ENCODE assay signal across 11 cellular contexts in the genomic region with DNA sequence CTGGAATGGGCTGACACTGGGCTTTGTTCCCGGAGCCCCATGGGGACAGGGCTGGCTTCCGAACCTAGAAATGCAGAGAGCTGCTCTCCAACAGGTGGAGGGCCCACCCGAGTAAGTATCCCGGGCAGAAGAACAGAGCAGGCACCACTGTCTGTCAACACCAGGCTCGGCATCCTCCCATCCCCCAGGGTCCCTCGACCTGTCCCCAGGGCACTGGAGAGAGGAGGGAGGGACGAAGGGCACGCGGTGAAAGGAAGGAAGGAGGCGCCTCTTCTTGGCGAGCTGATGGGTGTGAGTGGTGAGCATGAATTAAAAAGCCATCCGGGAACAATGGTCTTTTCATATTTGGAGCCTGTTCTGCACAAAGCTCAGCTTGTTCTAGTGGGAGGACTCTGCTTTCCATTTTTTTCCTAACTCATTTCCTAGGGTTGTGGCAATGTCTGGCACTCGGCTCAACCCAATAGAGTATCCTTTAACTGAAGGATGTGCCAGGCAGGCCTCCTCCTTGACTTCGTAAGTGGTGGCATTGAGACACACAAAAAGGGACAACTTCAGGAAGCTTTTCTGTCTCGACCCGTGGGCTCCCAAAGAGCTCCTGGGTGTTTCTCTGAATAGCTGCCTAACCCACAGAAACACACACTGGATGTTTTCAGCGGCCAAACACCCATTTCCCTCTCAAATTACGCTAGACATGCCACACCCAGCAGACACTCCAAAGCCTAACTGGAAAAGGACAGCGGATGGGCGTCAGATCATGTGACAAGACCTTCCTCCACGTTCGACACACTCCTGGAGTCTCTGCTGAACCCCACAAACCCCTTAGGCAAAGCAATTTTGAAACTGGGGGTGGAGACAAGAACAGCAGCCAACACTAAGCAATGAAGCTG. TPM values are rescaled to one million over a fixed set of nuclear protein-coding genes. Genes with fewer than 3 reads are reported as not detected.
DNase-seq lines count a peak whose midpoint lies in the region; ATAC-seq, FAIRE-seq and TF ChIP-seq lines count a peak whose summit lies in the region.
"Had no signal": no experiment of that assay in that cellular context is flagged by ENCODE, and none has a peak within 500 bp of the region (broad histone marks: within the 10 kb centered on the region; RNA-seq: fewer than 3 reads in every experiment).

No MANE protein-coding gene starts in this region.

- H2AFZ ChIP-seq in keratinocyte (ENCODE audit: control insufficient read depth, low read length) = no peak overlapping the region

- no peaks in the 10 kb centered on the region for H3K9me3 ChIP-seq in breast epithelium
- peaks cover 2% of the 10 kb centered on the region for H3K9me3 ChIP-seq in keratinocyte (ENCODE audit: control insufficient read depth, low read depth, low read length)
- H3K9me3 ChIP-seq in stomach = peaks cover 0 to 5% (median 0%) of the 10 kb centered on the region in 4 donors

- peak overlapping the region; percentile 66 for H3K4me2 ChIP-seq in keratinocyte (ENCODE audit: control insufficient read depth, extremely low read depth, insufficient read depth, low read depth, low read length)

- ATAC-seq in GM18868 (IDR thresholded peaks at IDR 0.05; ENCODE audit: unreplicated experiment) (no peak), GM21381 (IDR thresholded peaks at IDR 0.05; ENCODE audit: unreplicated experiment) (no peak)
- ATAC-seq in activated CD4-positive, CD25-positive, alpha-beta regulatory T cell treated with anti-CD3 and anti-CD28 coated beads, Interleukin-2, amount 50 U/mL, for 24 hours = no peak

- H3K4me1 ChIP-seq in breast epithelium (peaks cover 6 to 15% of the 10 kb centered on the region in 2 donors), keratinocyte (ENCODE audit: control insufficient read depth, extremely low read depth, insufficient read depth, low read length) (peaks cover 28% of the 10 kb centered on the region), stomach (peaks cover 32 to 56% (median 47%) of the 10 kb centered on the region in 4 donors)

- FAIRE-seq in keratinocyte (lab: Jason Lieb, UNC) = peak; percentile 36

- WGBS in stomach, 5 donors = 33 to 48% (median 38%) methylated on average over 22 of the region's 22 CpGs

- intact Hi-C loops in breast epithelium (cut with DNase I; ENCODE audit: low total_unique reads) = no loop called here
- intact Hi-C loops in stomach (cut with DNase I; ENCODE audit: low total_unique reads) = no loop called here

- peak in 1 of 2 donors; percentile 82 for DNase-seq in breast epithelium (ENCODE audit: low spot score in 2 of 2)
- DNase-seq in keratinocyte (ENCODE audit: low read depth, low spot score) = no peak
- DNase-seq in stomach = no peak
- DNase-seq in GM19238 (ENCODE audit: insufficient read length, low spot score) = no peak
- DNase-seq: activated CD4-positive, CD25-positive, alpha-beta regulatory T cell; effector memory CD4-positive, alpha-beta T cell had no signal

- TF ChIP-seq CTCF in breast epithelium (IDR thresholded peaks at IDR 0.05) (no peak), keratinocyte (optimal IDR thresholded peaks at IDR 0.05 in 1 of 3, IDR thresholded peaks at IDR 0.05 in 1 of 3, conservative IDR thresholded peaks at IDR 0.05 in 1 of 3; ENCODE audit: extremely low read depth in 1 of 3, insufficient read depth in 2 of 3, low read length in 3 of 3) (no peak), stomach (IDR thresholded peaks at IDR 0.05) (no peak)

- no peaks in the 10 kb centered on the region for H3K9me1 ChIP-seq in keratinocyte (ENCODE audit: control insufficient read depth, extremely low read depth, insufficient read depth, low read length)

- H3K36me3 ChIP-seq in breast epithelium = no peaks in the 10 kb centered on the region
- no peaks in the 10 kb centered on the region for H3K36me3 ChIP-seq in keratinocyte (ENCODE audit: control insufficient read depth in 2 of 2, extremely low read depth in 1 of 2, insufficient read depth in 2 of 2, low read length in 2 of 2)
- H3K36me3 ChIP-seq in stomach = no peaks in the 10 kb centered on the region

- TF ChIP-seq RAD21 in Ishikawa (IDR thresholded peaks at IDR 0.05; ENCODE audit: low read depth) = no peak

- H3K4me3 ChIP-seq in breast epithelium (peak overlapping the region; percentile 9 to 51 (median 29)), keratinocyte (ENCODE audit: control insufficient read depth in 2 of 3, extremely low read depth in 1 of 3, insufficient read depth in 2 of 3, low read depth in 1 of 3, low read length in 3 of 3) (peak overlapping the region in 2 of 3 experiments; percentile 11 to 14), stomach (no peak overlapping the region)
- H3K4me3 ChIP-seq: skin epidermis had no signal

- H3K27me3 ChIP-seq in breast epithelium (no peaks in the 10 kb centered on the region), keratinocyte (ENCODE audit: control insufficient read depth, extremely low read depth, insufficient read depth, low read length) (no peaks in the 10 kb centered on the region), stomach (no peaks in the 10 kb centered on the region)

- H3K9ac ChIP-seq in keratinocyte (ENCODE audit: control insufficient read depth, extremely low read depth, insufficient read depth, low read length) = no peak overlapping the region

- dilution Hi-C loops in keratinocyte (cut with MboI; ENCODE audit: extremely low pct_ligation_motif_present, low sequenced_read_pairs) = no loop called here

- H4K20me1 ChIP-seq in keratinocyte (ENCODE audit: control insufficient read depth, extremely low read depth, insufficient read depth, low read length) = no peaks in the 10 kb centered on the region

- H3K79me2 ChIP-seq in keratinocyte (ENCODE audit: control insufficient read depth, insufficient read depth, low read length) = no peaks in the 10 kb centered on the region

- TF ChIP-seq POLR2A in breast epithelium (IDR thresholded peaks at IDR 0.05) = no peak
- no peak for TF ChIP-seq POLR2A in stomach (IDR thresholded peaks at IDR 0.05)

- TF ChIP-seq EP300 in Ishikawa (IDR thresholded peaks at IDR 0.05; ENCODE audit: borderline replicate concordance) = no peak
- no peak for TF ChIP-seq EP300 in stomach (IDR thresholded peaks at IDR 0.05)

- peak overlapping the region; percentile 73 to 77 for H3K27ac ChIP-seq in breast epithelium
- no peak overlapping the region for H3K27ac ChIP-seq in keratinocyte (ENCODE audit: control insufficient read depth, insufficient read depth, low read length)
- H3K27ac ChIP-seq in stomach = peak overlapping the region in 4 of 5 donors; percentile 20 to 58 (median 47)

TF ChIP-seq in Ishikawa, 13 proteins besides CTCF, POLR2A, EP300 and RAD21:
- TF ChIP-seq, protein P1, sequence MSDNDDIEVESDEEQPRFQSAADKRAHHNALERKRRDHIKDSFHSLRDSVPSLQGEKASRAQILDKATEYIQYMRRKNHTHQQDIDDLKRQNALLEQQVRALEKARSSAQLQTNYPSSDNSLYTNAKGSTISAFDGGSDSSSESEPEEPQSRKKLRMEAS (IDR thresholded peaks at IDR 0.05) = 0 out of 2 replicates have a peak, but pooled peaks have one; percentile 29
- no peak for TF ChIP-seq YY1 (IDR thresholded peaks at IDR 0.05; ENCODE audit: low read depth)
- TF ChIP-seq, protein P2, sequence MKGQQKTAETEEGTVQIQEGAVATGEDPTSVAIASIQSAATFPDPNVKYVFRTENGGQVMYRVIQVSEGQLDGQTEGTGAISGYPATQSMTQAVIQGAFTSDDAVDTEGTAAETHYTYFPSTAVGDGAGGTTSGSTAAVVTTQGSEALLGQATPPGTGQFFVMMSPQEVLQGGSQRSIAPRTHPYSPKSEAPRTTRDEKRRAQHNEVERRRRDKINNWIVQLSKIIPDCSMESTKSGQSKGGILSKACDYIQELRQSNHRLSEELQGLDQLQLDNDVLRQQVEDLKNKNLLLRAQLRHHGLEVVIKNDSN (IDR thresholded peaks at IDR 0.05) = peak; percentile 70

RNA-seq across cellular contexts. Expression of a gene that starts 47.7 kb away (rescaled TPM):
- total RNA-seq in breast epithelium (10 to 100 TPM; 10.8 to 36.0 (median 11.8) TPM), stomach (10 to 100 TPM; 11.7 to 27.5 (median 13.6) TPM)
- polyA plus RNA-seq in keratinocyte (0.75 to 1.4 TPM (median 1.2 TPM) in 3 replicates), stomach (1 to 10 TPM; 1.1 to 2.1 (median 1.5) TPM)
- polyA plus RNA-seq in keratinocyte (2011; ENCODE audit: low read depth) = 3.3 TPM
- 1.1 and 1.3 TPM in 2 replicates for polyA plus RNA-seq in keratinocyte (2011; cell fraction: cytosol; rRNA removed)
- 5.2 TPM in 2 replicates for polyA plus RNA-seq in keratinocyte (2011; cell fraction: nucleus; rRNA removed)
- 2.7 and 3.2 TPM in 2 replicates for polyA plus RNA-seq in keratinocyte (2012; ENCODE audit: low replicate concordance)
- 3.6 to 9.0 TPM (median 4.0 TPM) in 3 replicates for polyA minus RNA-seq in keratinocyte
- polyA minus RNA-seq in keratinocyte (2011; cell fraction: cytosol; rRNA and poly(A)+ RNA removed) = 4.4 TPM
- polyA minus RNA-seq in keratinocyte (2011; cell fraction: nucleus; rRNA and poly(A)+ RNA removed) = 7.0 and 9.5 TPM in 2 replicates

Comparison
In these comparisons a context has a peak if more than half of its experiments do, and no peak if none do; other contexts are left out.
1. H3K4me3 ChIP-seq: peak in breast epithelium (3 of 3) and keratinocyte (2 of 3); none in stomach (0 of 4).